Comparison of ENCODE assay signal across 8 cellular contexts in genomic region chr3:38247366-38248035, GRCh38. TPM values are rescaled to one million over a fixed set of nuclear protein-coding genes. Genes with fewer than 3 reads are reported as not detected.
A peak's percentile ranks its signal among the peaks of the same experiment; 100 is the strongest.
DNase-seq lines count a peak whose midpoint lies in the region; ATAC-seq, FAIRE-seq and TF ChIP-seq lines count a peak whose summit lies in the region.

No MANE protein-coding gene starts in this region.

- peak overlapping the region; percentile 75 for H3K27ac Mint-ChIP-seq in osteocyte (ENCODE audit: unreplicated experiment)

- H3K4me1 Mint-ChIP-seq in osteocyte (ENCODE audit: unreplicated experiment) = peaks cover 16% of the 10 kb centered on the region

- ATAC-seq in GM19395 (IDR thresholded peaks at IDR 0.05; ENCODE audit: unreplicated experiment) = no peak
- ATAC-seq in HG03159 (IDR thresholded peaks at IDR 0.05; ENCODE audit: unreplicated experiment) = no peak
- ATAC-seq in HG03354 (IDR thresholded peaks at IDR 0.05; ENCODE audit: poor library complexity, severe bottlenecking, unreplicated experiment) = no peak

- peaks cover 58% of the 10 kb centered on the region for H3K36me3 Mint-ChIP-seq in osteocyte (ENCODE audit: unreplicated experiment)

- TF ChIP-seq CTCF in fibroblast of mammary gland (conservative IDR thresholded peaks at IDR 0.05; ENCODE audit: control insufficient read depth, insufficient read depth, low read depth, low read length) (peak; percentile 45), osteocyte (IDR thresholded peaks at IDR 0.05) (peak; percentile 54)

- DNase-seq in GM04503 (ENCODE audit: low read depth) (peak; percentile 79), RCC 7860 (ENCODE audit: low spot score) (peak; percentile 68), fibroblast of mammary gland (ENCODE audit: low read depth) (peak; percentile 94), osteocyte (ENCODE audit: extremely low spot score, unreplicated experiment) (no peak), NCI-H510A treated with DMSO at 0.1 percent for 48 hours (lab: John Stamatoyannopoulos, UW) (no peak)

- H3K4me3 ChIP-seq in fibroblast of mammary gland (ENCODE audit: control insufficient read depth, low read depth, low read length) = no peak overlapping the region

- H3K9me3 Mint-ChIP-seq in osteocyte (ENCODE audit: unreplicated experiment) = no peaks in the 10 kb centered on the region

- no peaks in the 10 kb centered on the region for H3K27me3 Mint-ChIP-seq in osteocyte (ENCODE audit: unreplicated experiment)

- H3K4me3 Mint-ChIP-seq in osteocyte (ENCODE audit: unreplicated experiment) = no peak overlapping the region

- peak; percentile 92 for FAIRE-seq in RCC 7860 (lab: Jason Lieb, UNC)

RNA-seq across cellular contexts. Expression of gene SLC22A13, which starts 18.1 kb away (rescaled TPM):
- 0.99 and 1.2 TPM in 2 replicates for total RNA-seq in osteocyte

RNA-seq across cellular contexts. Expression of gene SLC22A14, which starts 34.6 kb away (rescaled TPM):
- total RNA-seq in osteocyte = 0.30 and 0.47 TPM in 2 replicates

Comparison
In these comparisons a context has a peak if more than half of its experiments do, and no peak if none do; other contexts are left out.
1. DNase-seq: peak in GM04503 (single experiment), RCC 7860 (single experiment) and fibroblast of mammary gland (single experiment); none in osteocyte (single experiment) and NCI-H510A treated with DMSO at 0.1 percent for 48 hours (single experiment).